Comparison of ENCODE assay signal across 8 cellular contexts in the genomic region with DNA sequence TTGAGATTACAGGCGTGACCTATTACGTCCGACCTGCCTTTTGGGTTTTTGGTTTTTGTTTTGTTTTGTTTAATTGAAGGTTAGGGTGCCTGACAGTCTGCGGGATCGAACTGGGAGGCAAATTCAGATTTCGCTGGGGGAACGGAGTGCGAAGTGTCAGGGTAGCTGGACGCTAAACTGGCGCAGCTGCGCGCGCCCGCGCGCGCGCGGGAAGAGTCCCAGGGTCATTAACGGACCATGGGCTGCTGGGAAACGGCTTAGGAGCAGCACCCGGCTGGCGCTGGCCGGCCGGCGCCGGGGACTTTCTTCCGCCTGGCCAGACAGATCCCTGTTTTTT. TPM values are rescaled to one million over a fixed set of nuclear protein-coding genes. Genes with fewer than 3 reads are reported as not detected.
DNase-seq lines count a peak whose midpoint lies in the region; ATAC-seq and TF ChIP-seq lines count a peak whose summit lies in the region.

No MANE protein-coding gene starts in this region.

- H3K9me3 ChIP-seq in A673 (ENCODE audit: low read depth, low read length, poor library complexity, severe bottlenecking): no peaks in the 10 kb centered on the region
- H3K9me3 ChIP-seq in OCI-LY3 (ENCODE audit: insufficient read depth, low read length): no peaks in the 10 kb centered on the region
- no peaks in the 10 kb centered on the region for H3K9me3 ChIP-seq in vagina

- H4K20me1 ChIP-seq in OCI-LY3 (ENCODE audit: insufficient read depth, low read length): peaks cover 12% of the 10 kb centered on the region

- CTCF ChIA-PET in A673 (lab: Charles Lee): no interaction called here

- no TSS peak for BruUV-seq in A673 (replicated peaks; lab: Mats Ljungman, UMichigan)

- ATAC-seq in activated naive CD8-positive, alpha-beta T cell treated with anti-CD3 and anti-CD28 coated beads, Interleukin-2, amount 10 ng/mL, durations not matched to agents 7 days and 5 days (ENCODE audit: low read depth): peak; percentile 51
- peak; percentile 59 for ATAC-seq in omental fat pad (ENCODE audit: low FRiP score)

- no peaks in the 10 kb centered on the region for H3K27me3 Mint-ChIP-seq in activated naive CD8-positive, alpha-beta T cell treated with anti-CD3 and anti-CD28 coated beads, Interleukin-2, amount 10 ng/mL, durations not matched to agents 7 days and 5 days

- POLR2A ChIA-PET in A673 (lab: Charles Lee; ENCODE audit: low non-redundant PET): no interaction called here
- POLR2A ChIA-PET in activated naive CD8-positive, alpha-beta T cell treated with anti-CD3 and anti-CD28 coated beads, Interleukin-2, amount 10 ng/mL, durations not matched to agents 7 days and 5 days (lab: Charles Lee): interaction anchor here (0.7 to 3.1 kb wide), 12 partner anchors 11 to 340 kb away, joined by 4 to 30 read pairs (median 5); partner anchors contain the start of genes BAG6, CLIC1, CSNK2B and EHMT2

- H3K9ac ChIP-seq in OCI-LY3 (ENCODE audit: low read length): peak overlapping the region; percentile 99

- peaks cover 36% of the 10 kb centered on the region for H3K36me3 Mint-ChIP-seq in activated naive CD8-positive, alpha-beta T cell treated with anti-CD3 and anti-CD28 coated beads, Interleukin-2, amount 10 ng/mL, durations not matched to agents 7 days and 5 days

- intact Hi-C loops in A673 (cut with micrococcal nuclease; ENCODE audit: unreplicated experiment) (loop anchor here (2.0 to 5.0 kb wide), 3 partner anchors 42 to 292 kb away; partner anchors contain the start of genes DDX39B and GPANK1), head of caudate nucleus (cut with DNase I) (no loop called here), vagina (cut with DNase I) (loop anchor here (5.0 kb wide), 2 partner anchors 107 to 152 kb away; partner anchors contain the start of genes DDAH2 and LY6G5C)

- H3K27ac Mint-ChIP-seq in activated naive CD8-positive, alpha-beta T cell treated with anti-CD3 and anti-CD28 coated beads, Interleukin-2, amount 10 ng/mL, durations not matched to agents 7 days and 5 days: peak overlapping the region; percentile 93

- peak overlapping the region; percentile 74 for H3K4me3 ChIP-seq in A673 (ENCODE audit: low read depth, low read length, poor library complexity, severe bottlenecking)
- H3K4me3 ChIP-seq in OCI-LY3 (ENCODE audit: low read length): peak overlapping the region; percentile 98
- H3K4me3 ChIP-seq in vagina: peak overlapping the region; percentile 78 to 85

- H3K4me3 Mint-ChIP-seq in activated naive CD8-positive, alpha-beta T cell treated with anti-CD3 and anti-CD28 coated beads, Interleukin-2, amount 10 ng/mL, durations not matched to agents 7 days and 5 days: peak overlapping the region; percentile 84

- no peaks in the 10 kb centered on the region for H3K9me3 Mint-ChIP-seq in activated naive CD8-positive, alpha-beta T cell treated with anti-CD3 and anti-CD28 coated beads, Interleukin-2, amount 10 ng/mL, durations not matched to agents 7 days and 5 days

- peak; percentile 90 for DNase-seq in A673 (ENCODE audit: low spot score)
- peak; percentile 89 for DNase-seq in GM13976 (ENCODE audit: low spot score)
- peak; percentile 75 for DNase-seq in HuH-7.5 (ENCODE audit: low spot score)
- peak; percentile 78 for DNase-seq in activated naive CD8-positive, alpha-beta T cell treated with anti-CD3 and anti-CD28 coated beads, Interleukin-2, amount 10 ng/mL, durations not matched to agents 7 days and 5 days
- peak; percentile 67 to 94 (median 87) for DNase-seq in head of caudate nucleus
- no peak for DNase-seq in omental fat pad (ENCODE audit: low spot score)
- peak in 1 of 2 donors; percentile 93 for DNase-seq in vagina (ENCODE audit: extremely low spot score in 2 of 2)

- H3K79me2 ChIP-seq in OCI-LY3 (ENCODE audit: low read length): peaks cover 44% of the 10 kb centered on the region

- TF ChIP-seq CTCF in A673 (conservative IDR thresholded peaks at IDR 0.05; ENCODE audit: low read depth, low read length): no peak
- TF ChIP-seq CTCF in GM13976 (IDR thresholded peaks at IDR 0.05; ENCODE audit: borderline replicate concordance, control extremely low read depth, extremely low read depth, insufficient read depth, missing control alignments): no peak
- TF ChIP-seq CTCF in OCI-LY3 (IDR thresholded peaks at IDR 0.05; ENCODE audit: low read depth, low read length): no peak
- no peak for TF ChIP-seq CTCF in omental fat pad (IDR thresholded peaks at IDR 0.05)
- no peak for TF ChIP-seq CTCF in vagina (IDR thresholded peaks at IDR 0.05)

- H3K27ac ChIP-seq in A673 (ENCODE audit: low read depth, low read length, poor library complexity, severe bottlenecking) (peak overlapping the region; percentile 98), OCI-LY3 (ENCODE audit: low read length) (peak overlapping the region; percentile 88), vagina (peak overlapping the region; percentile 94)

- peak overlapping the region; percentile 14; the same call in 1 of the 2 replicates for H2AFZ ChIP-seq in OCI-LY3 (ENCODE audit: low read depth, low read length)

- peak overlapping the region; percentile 97 for H3K4me2 ChIP-seq in OCI-LY3 (ENCODE audit: low read length)

- peaks cover 32% of the 10 kb centered on the region for H3K4me1 Mint-ChIP-seq in activated naive CD8-positive, alpha-beta T cell treated with anti-CD3 and anti-CD28 coated beads, Interleukin-2, amount 10 ng/mL, durations not matched to agents 7 days and 5 days

- H3K36me3 ChIP-seq in A673 (ENCODE audit: insufficient read depth, low read length, poor library complexity, severe bottlenecking): peaks cover 35% of the 10 kb centered on the region
- peaks cover 33% of the 10 kb centered on the region for H3K36me3 ChIP-seq in OCI-LY3 (replicated peaks; ENCODE audit: low read depth, low read length)
- H3K36me3 ChIP-seq in vagina: peaks cover 2 to 27% of the 10 kb centered on the region in 2 donors

- H3K4me1 ChIP-seq in A673 (ENCODE audit: insufficient read depth, low read length, poor library complexity, severe bottlenecking) (peaks cover 25% of the 10 kb centered on the region), OCI-LY3 (ENCODE audit: low read length) (peaks cover 33% of the 10 kb centered on the region), vagina (peaks cover 69% of the 10 kb centered on the region)

- H3K27me3 ChIP-seq in A673 (replicated peaks; ENCODE audit: insufficient read depth, low read depth, low read length, poor library complexity): no peaks in the 10 kb centered on the region
- no peaks in the 10 kb centered on the region for H3K27me3 ChIP-seq in OCI-LY3 (ENCODE audit: low read depth, low read length)
- H3K27me3 ChIP-seq in vagina: no peaks in the 10 kb centered on the region

- TF ChIP-seq POLR2A in vagina (IDR thresholded peaks at IDR 0.05): peak in 1 of 2 donors; percentile 38

- in situ Hi-C loops in GM13976 (cut with MboI; ENCODE audit: low sequenced_read_pairs, unreplicated experiment): no loop called here

RNA-seq across cellular contexts. Expression of gene HSPA1B, which starts 6.8 kb away (rescaled TPM):
- total RNA-seq in A673 (2021): 116 and 131 TPM in 2 replicates
- total RNA-seq in activated naive CD8-positive, alpha-beta T cell treated with anti-CD3 and anti-CD28 coated beads, Interleukin-2, amount 10 ng/mL, durations not matched to agents 7 days and 5 days: 10 to 100 TPM; 49.0 to 55.7 TPM
- total RNA-seq in omental fat pad: 1,000 to 10,000 TPM in 1 of 4 donors, 100 to 1,000 TPM in 3; 174 to 1,642 (median 258) TPM
- total RNA-seq in vagina: 466 TPM

RNA-seq across cellular contexts. Expression of gene HSPA1A, which starts 19.0 kb away (rescaled TPM):
- 113 and 129 TPM in 2 replicates for total RNA-seq in A673 (2021)
- total RNA-seq in activated naive CD8-positive, alpha-beta T cell treated with anti-CD3 and anti-CD28 coated beads, Interleukin-2, amount 10 ng/mL, durations not matched to agents 7 days and 5 days: 10 to 100 TPM; 62.2 to 63.5 TPM
- 1,000 to 10,000 TPM in 1 of 4 donors, 100 to 1,000 TPM in 3; 155 to 1,684 (median 309) TPM for total RNA-seq in omental fat pad
- total RNA-seq in vagina: 345 TPM

RNA-seq across cellular contexts. Expression of gene HSPA1L, which starts 19.3 kb away (rescaled TPM):
- total RNA-seq in A673 (2021): 1.1 and 1.4 TPM in 2 replicates
- 1 to 10 TPM; 3.3 to 4.5 TPM for total RNA-seq in activated naive CD8-positive, alpha-beta T cell treated with anti-CD3 and anti-CD28 coated beads, Interleukin-2, amount 10 ng/mL, durations not matched to agents 7 days and 5 days
- total RNA-seq in omental fat pad: 1 to 10 TPM in 3 of 4 donors, under 1 TPM in 1; 0.48 to 3.0 (median 1.9) TPM
- total RNA-seq in vagina: 0.98 TPM

RNA-seq across cellular contexts. Expression of gene LSM2, which starts 27.6 kb away (rescaled TPM):
- total RNA-seq in A673 (2021): 99.8 and 104 TPM in 2 replicates
- total RNA-seq in activated naive CD8-positive, alpha-beta T cell treated with anti-CD3 and anti-CD28 coated beads, Interleukin-2, amount 10 ng/mL, durations not matched to agents 7 days and 5 days: 10 to 100 TPM; 89.9 to 97.9 TPM
- 10 to 100 TPM; 19.8 to 35.1 (median 30.4) TPM for total RNA-seq in omental fat pad
- total RNA-seq in vagina: 51.6 TPM

RNA-seq across cellular contexts. Expression of gene NEU1, which starts 28.3 kb away (rescaled TPM):
- total RNA-seq in A673 (2021): 28.5 and 34.3 TPM in 2 replicates
- total RNA-seq in activated naive CD8-positive, alpha-beta T cell treated with anti-CD3 and anti-CD28 coated beads, Interleukin-2, amount 10 ng/mL, durations not matched to agents 7 days and 5 days: 10 to 100 TPM; 15.5 to 16.4 TPM
- 10 to 100 TPM; 44.1 to 63.8 (median 55.2) TPM for total RNA-seq in omental fat pad
- total RNA-seq in vagina: 26.0 TPM
